9 cellular contexts compared by ENCODE assay signal in genomic region chr14:88005978-88006851, GRCh38. TPM values are rescaled to one million over a fixed set of nuclear protein-coding genes. Genes with fewer than 3 reads are reported as not detected.
DNase-seq lines count a peak whose midpoint lies in the region; ATAC-seq and TF ChIP-seq lines count a peak whose summit lies in the region.
"Had no signal": no experiment of that assay in that cellular context is flagged by ENCODE, and none has a peak within 500 bp of the region (broad histone marks: within the 10 kb centered on the region; RNA-seq: fewer than 3 reads in every experiment).

No MANE protein-coding gene starts in this region.

- CTCF ChIA-PET in RWPE1 (lab: Yijun Ruan, JAX), result no interaction called here

- ATAC-seq in GM19372 (IDR thresholded peaks at IDR 0.05; ENCODE audit: low read depth, unreplicated experiment), result peak; percentile 85
- peak; percentile 87 for ATAC-seq in HG03342 (IDR thresholded peaks at IDR 0.05; ENCODE audit: unreplicated experiment)
- ATAC-seq in esophagus mucosa, result peak; percentile 77

- TF ChIP-seq CTCF in RWPE1 (conservative IDR thresholded peaks at IDR 0.05; ENCODE audit: low read depth), result no peak

- POLR2A ChIA-PET in RWPE1 (lab: Yijun Ruan, JAX; ENCODE audit: low non-redundant PET), result no interaction called here

- no peak overlapping the region for H3K27ac ChIP-seq in RWPE1

- peak in 3 of 4 experiments; percentile 11 to 41 (median 41) for DNase-seq in activated CD4-positive, CD25-positive, alpha-beta regulatory T cell (lab: John Stamatoyannopoulos, UW)
- peak; percentile 73 for DNase-seq in stimulated activated CD8-positive, alpha-beta memory T cell treated with anti-CD3 and anti-CD28 coated beads, Interleukin-4, amount 100 ng/mL, for 48 hours
- DNase-seq in AG08396 (ENCODE audit: low spot score) (no peak), superior temporal gyrus (ENCODE audit: extremely low spot score) (no peak), RWPE1 (ENCODE audit: low spot score) (no peak)
- DNase-seq: right cardiac atrium had no signal

RNA-seq across cellular contexts. Expression of gene GPR65, which starts 1.3 kb away (rescaled TPM):
- 0.20 TPM for total RNA-seq in esophagus mucosa

RNA-seq across cellular contexts. Expression of gene GALC, which starts 13.2 kb away (rescaled TPM):
- total RNA-seq in esophagus mucosa, result 5.3 TPM

Comparison
In these comparisons a context has a peak if more than half of its experiments do, and no peak if none do; other contexts are left out.
1. DNase-seq: peak in activated CD4-positive, CD25-positive, alpha-beta regulatory T cell (3 of 4) and stimulated activated CD8-positive, alpha-beta memory T cell treated with anti-CD3 and anti-CD28 coated beads, Interleukin-4, amount 100 ng/mL, for 48 hours (single experiment); none in AG08396 (single experiment), superior temporal gyrus (single experiment) and RWPE1 (single experiment).
2. Peak in every context shown above with its lines, with median percentiles within 50 percentile points of each other: ATAC-seq.